Comparison of ENCODE assay signal across 26 cellular contexts in genomic region chr14:94003397-94003796, GRCh38. TPM values are rescaled to one million over a fixed set of nuclear protein-coding genes. Genes with fewer than 3 reads are reported as not detected.
"Had no signal": no experiment of that assay in that cellular context is flagged by ENCODE, and none has a peak within 500 bp of the region (broad histone marks: within the 10 kb centered on the region; RNA-seq: fewer than 3 reads in every experiment).

No MANE protein-coding gene starts in this region.

- H3K4me3 Mint-ChIP-seq: activated CD8-positive, alpha-beta T cell treated with anti-CD3 and anti-CD28 coated beads for 36 hours; activated naive CD4-positive, alpha-beta T cell treated with anti-CD3 and anti-CD28 coated beads for 36 hours; activated naive CD8-positive, alpha-beta T cell treated with anti-CD3 and anti-CD28 coated beads for 36 hours had no signal

- H3K27ac ChIP-seq: adrenal gland, coronary artery, Peyer's patch, RWPE1, SJSA1, VCaP had no signal

- DNase-seq: activated CD4-positive, CD25-positive, alpha-beta regulatory T cell; activated CD8-positive, alpha-beta memory T cell treated with anti-CD3 and anti-CD28 coated beads, Interleukin-2, amount 50 U/mL, for 4 hours; activated CD8-positive, alpha-beta T cell treated with anti-CD3 and anti-CD28 coated beads for 36 hours; activated effector memory CD4-positive, alpha-beta T cell treated with anti-CD3 and anti-CD28 coated beads, Interleukin-2, amount 50 U/mL, for 16 hours; activated naive CD4-positive, alpha-beta T cell treated with anti-CD3 and anti-CD28 coated beads for 36 hours; activated naive CD8-positive, alpha-beta T cell treated with anti-CD3 and anti-CD28 coated beads for 36 hours; adrenal gland; anterior cingulate cortex; caudate nucleus; Kasumi-1; NCI-H1105 treated with DMSO at 0.1 percent for 48 hours; NCI-H1436 treated with DMSO at 0.1 percent for 48 hours; NCI-H187; NCI-H2081; NCI-H510A treated with DMSO at 0.1 percent for 48 hours; Peyer's patch; Right ventricle myocardium superior; SW 1271; T-helper 2 cell; T1000 had no signal

- H3K4me3 ChIP-seq: adrenal gland, coronary artery, Peyer's patch, SJSA1 had no signal

- H3K36me3 Mint-ChIP-seq: activated naive CD8-positive, alpha-beta T cell treated with anti-CD3 and anti-CD28 coated beads for 36 hours had no signal

- H3K27me3 ChIP-seq: Peyer's patch, SJSA1 had no signal

- H3K9me3 Mint-ChIP-seq: activated CD8-positive, alpha-beta T cell treated with anti-CD3 and anti-CD28 coated beads for 36 hours; activated naive CD4-positive, alpha-beta T cell treated with anti-CD3 and anti-CD28 coated beads for 36 hours; activated naive CD8-positive, alpha-beta T cell treated with anti-CD3 and anti-CD28 coated beads for 36 hours had no signal

- H3K27ac Mint-ChIP-seq: activated CD8-positive, alpha-beta T cell treated with anti-CD3 and anti-CD28 coated beads for 36 hours; activated naive CD4-positive, alpha-beta T cell treated with anti-CD3 and anti-CD28 coated beads for 36 hours; activated naive CD8-positive, alpha-beta T cell treated with anti-CD3 and anti-CD28 coated beads for 36 hours had no signal

- ATAC-seq: activated CD8-positive, alpha-beta T cell treated with anti-CD3 and anti-CD28 coated beads for 36 hours; SK-N-SH treated with all-trans-retinoic acid at 6 μM for 48 hours had no signal

- H3K4me1 ChIP-seq: adrenal gland, SJSA1 had no signal

- H3K9me3 ChIP-seq: adrenal gland, Peyer's patch, SJSA1 had no signal

- H3K36me3 ChIP-seq: adrenal gland, Peyer's patch, SJSA1 had no signal

RNA-seq across cellular contexts. Expression of gene CCDC197, which starts 6.3 kb away (rescaled TPM):
- total RNA-seq: activated CD8-positive, alpha-beta T cell treated with anti-CD3 and anti-CD28 coated beads for 36 hours; activated naive CD4-positive, alpha-beta T cell treated with anti-CD3 and anti-CD28 coated beads for 36 hours; activated naive CD8-positive, alpha-beta T cell treated with anti-CD3 and anti-CD28 coated beads for 36 hours; adrenal gland; chondrocyte; Peyer's patch; SJSA1 had no signal
